In the genomic region with DNA sequence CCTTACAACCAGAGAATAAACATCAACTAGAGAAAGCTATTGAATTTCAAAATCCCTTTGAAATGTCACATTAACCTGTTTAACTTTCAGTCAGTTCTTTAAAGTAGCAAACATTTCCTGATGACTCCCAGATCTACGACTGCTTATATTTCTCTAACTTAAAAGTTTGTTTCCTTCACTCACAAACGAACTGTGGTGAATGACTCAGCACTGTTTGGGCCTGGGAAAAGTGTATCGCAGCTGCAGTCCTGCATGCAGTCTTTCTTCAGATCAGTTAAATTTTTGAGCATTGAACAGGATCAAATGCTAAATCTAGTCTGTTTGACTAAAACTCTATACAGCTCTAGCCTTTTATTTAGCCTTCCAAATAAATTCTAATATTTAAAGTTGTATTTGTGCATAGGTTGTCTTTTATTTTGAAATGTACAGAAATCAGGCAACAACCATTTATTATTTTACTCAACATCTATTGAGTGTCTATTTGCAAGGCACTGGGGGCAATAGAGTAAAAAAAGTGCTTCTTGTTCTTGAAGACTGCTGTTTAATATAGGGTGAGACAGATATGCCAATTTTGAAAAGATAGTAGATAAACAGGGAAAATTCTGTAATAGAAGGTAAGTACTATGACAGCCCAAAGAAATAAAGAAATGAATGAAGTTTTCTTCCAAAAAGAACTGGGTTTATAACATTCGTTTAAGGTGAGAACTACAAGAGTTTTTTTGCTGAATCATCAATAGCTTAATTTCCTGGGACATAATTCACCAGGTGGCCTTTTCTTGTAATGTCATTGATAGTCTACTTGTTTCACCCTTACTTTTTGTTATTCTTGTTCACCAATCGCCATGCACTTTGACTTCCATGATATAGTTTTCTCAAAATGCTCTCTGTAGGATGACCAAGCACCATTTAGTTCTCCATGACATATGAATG, we compare ENCODE assay signal across 1 cellular context.
A peak's percentile ranks its signal among the peaks of the same experiment; 100 is the strongest.
TF ChIP-seq lines count a peak whose summit lies in the region.

No MANE protein-coding gene starts in this region.

TF ChIP-seq in K562, 482 proteins besides CTCF, POLR2A, EP300 and RAD21 (continued from another document and continues in another):
- TF ChIP-seq, protein P1, sequence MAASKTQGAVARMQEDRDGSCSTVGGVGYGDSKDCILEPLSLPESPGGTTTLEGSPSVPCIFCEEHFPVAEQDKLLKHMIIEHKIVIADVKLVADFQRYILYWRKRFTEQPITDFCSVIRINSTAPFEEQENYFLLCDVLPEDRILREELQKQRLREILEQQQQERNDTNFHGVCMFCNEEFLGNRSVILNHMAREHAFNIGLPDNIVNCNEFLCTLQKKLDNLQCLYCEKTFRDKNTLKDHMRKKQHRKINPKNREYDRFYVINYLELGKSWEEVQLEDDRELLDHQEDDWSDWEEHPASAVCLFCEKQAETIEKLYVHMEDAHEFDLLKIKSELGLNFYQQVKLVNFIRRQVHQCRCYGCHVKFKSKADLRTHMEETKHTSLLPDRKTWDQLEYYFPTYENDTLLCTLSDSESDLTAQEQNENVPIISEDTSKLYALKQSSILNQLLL (CRISPR knock-in tag; IDR thresholded peaks at IDR 0.05; ENCODE audit: borderline replicate concordance): no peak
- TF ChIP-seq JUND (IDR thresholded peaks at IDR 0.05; ENCODE audit: borderline replicate concordance, low read depth, low read length) (peak; percentile 42; the same call in 1 of the 2 replicates), JUND (tag; IDR thresholded peaks at IDR 0.05; ENCODE audit: borderline replicate concordance, low read depth, low read length) (peak; percentile 46; the same call in 1 of the 3 replicates), GABPB2 (CRISPR knock-in tag; conservative IDR thresholded peaks at IDR 0.05) (no peak), L3MBTL2 (IDR thresholded peaks at IDR 0.05) (no peak), TFAM (CRISPR knock-in tag; conservative IDR thresholded peaks at IDR 0.05) (no peak), CHD4 (IDR thresholded peaks at IDR 0.05; ENCODE audit: insufficient read depth, insufficient replicate concordance, low read depth, low read length, poor library complexity, severe bottlenecking) (no peak), PRPF4 (IDR thresholded peaks at IDR 0.05; ENCODE audit: insufficient read depth, low read depth, low read length, poor library complexity, severe bottlenecking) (no peak), ARHGAP35 (IDR thresholded peaks at IDR 0.05; ENCODE audit: partially characterized antibody) (no peak), DEAF1 (CRISPR knock-in tag; IDR thresholded peaks at IDR 0.05) (no peak), RFX5 (IDR thresholded peaks at IDR 0.05; ENCODE audit: low read depth, low read length) (no peak), EGR1 (conservative IDR thresholded peaks at IDR 0.05) (no peak), NFYB (IDR thresholded peaks at IDR 0.05; ENCODE audit: extremely low read depth, insufficient read length) (no peak), ZSCAN29 (IDR thresholded peaks at IDR 0.05) (no peak), ZNF668 (CRISPR knock-in tag; IDR thresholded peaks at IDR 0.05) (no peak), TFE3 (CRISPR knock-in tag; IDR thresholded peaks at IDR 0.05) (no peak), PHB (CRISPR knock-in tag; IDR thresholded peaks at IDR 0.05) (no peak), BRD4 (IDR thresholded peaks at IDR 0.05) (no peak), TAF9B (IDR thresholded peaks at IDR 0.05; ENCODE audit: partially characterized antibody) (peak; percentile 39), KHSRP (IDR thresholded peaks at IDR 0.05) (no peak), TEAD4 (IDR thresholded peaks at IDR 0.05; ENCODE audit: low read length) (peak; percentile 19; the same call in 1 of the 2 replicates), TEAD4 (CRISPR knock-in tag; IDR thresholded peaks at IDR 0.05; ENCODE audit: borderline replicate concordance) (no peak), CBFB (CRISPR knock-in tag; IDR thresholded peaks at IDR 0.05) (no peak), ZBTB11 (CRISPR knock-in tag; IDR thresholded peaks at IDR 0.05) (no peak), ZBTB7A (IDR thresholded peaks at IDR 0.05; ENCODE audit: borderline replicate concordance, control insufficient read depth, low read depth, low read length) (no peak), RFX1 (IDR thresholded peaks at IDR 0.05) (no peak), ZNF830 (CRISPR knock-in tag; IDR thresholded peaks at IDR 0.05) (no peak), NCOA4 (IDR thresholded peaks at IDR 0.05; ENCODE audit: partially characterized antibody) (no peak), SNIP1 (IDR thresholded peaks at IDR 0.05; ENCODE audit: low read depth) (no peak), NFE2 (IDR thresholded peaks at IDR 0.05; ENCODE audit: low read depth) (peak; percentile 98), CHD1 (IDR thresholded peaks at IDR 0.05; ENCODE audit: low read length) (no peak), NFIX (CRISPR knock-in tag; IDR thresholded peaks at IDR 0.05; ENCODE audit: low read depth) (no peak), ZNF347 (CRISPR knock-in tag; IDR thresholded peaks at IDR 0.05; ENCODE audit: low read depth) (no peak), NCOA6 (IDR thresholded peaks at IDR 0.05) (no peak), ETV5 (CRISPR knock-in tag; IDR thresholded peaks at IDR 0.05; ENCODE audit: low read depth) (no peak), SMARCE1 (IDR thresholded peaks at IDR 0.05) (peak; percentile 27; the same call in 1 of the 2 replicates)
- TF ChIP-seq, protein P2, sequence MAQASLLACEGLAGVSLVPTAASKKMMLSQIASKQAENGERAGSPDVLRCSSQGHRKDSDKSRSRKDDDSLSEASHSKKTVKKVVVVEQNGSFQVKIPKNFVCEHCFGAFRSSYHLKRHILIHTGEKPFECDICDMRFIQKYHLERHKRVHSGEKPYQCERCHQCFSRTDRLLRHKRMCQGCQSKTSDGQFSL (CRISPR knock-in tag; IDR thresholded peaks at IDR 0.05): no peak
- TF ChIP-seq, protein P2 (tag; IDR thresholded peaks at IDR 0.05): no peak
- TF ChIP-seq, protein P3, sequence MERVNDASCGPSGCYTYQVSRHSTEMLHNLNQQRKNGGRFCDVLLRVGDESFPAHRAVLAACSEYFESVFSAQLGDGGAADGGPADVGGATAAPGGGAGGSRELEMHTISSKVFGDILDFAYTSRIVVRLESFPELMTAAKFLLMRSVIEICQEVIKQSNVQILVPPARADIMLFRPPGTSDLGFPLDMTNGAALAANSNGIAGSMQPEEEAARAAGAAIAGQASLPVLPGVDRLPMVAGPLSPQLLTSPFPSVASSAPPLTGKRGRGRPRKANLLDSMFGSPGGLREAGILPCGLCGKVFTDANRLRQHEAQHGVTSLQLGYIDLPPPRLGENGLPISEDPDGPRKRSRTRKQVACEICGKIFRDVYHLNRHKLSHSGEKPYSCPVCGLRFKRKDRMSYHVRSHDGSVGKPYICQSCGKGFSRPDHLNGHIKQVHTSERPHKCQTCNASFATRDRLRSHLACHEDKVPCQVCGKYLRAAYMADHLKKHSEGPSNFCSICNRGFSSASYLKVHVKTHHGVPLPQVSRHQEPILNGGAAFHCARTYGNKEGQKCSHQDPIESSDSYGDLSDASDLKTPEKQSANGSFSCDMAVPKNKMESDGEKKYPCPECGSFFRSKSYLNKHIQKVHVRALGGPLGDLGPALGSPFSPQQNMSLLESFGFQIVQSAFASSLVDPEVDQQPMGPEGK (CRISPR knock-in tag; IDR thresholded peaks at IDR 0.05; ENCODE audit: borderline replicate concordance): no peak
- TF ChIP-seq, protein P4, sequence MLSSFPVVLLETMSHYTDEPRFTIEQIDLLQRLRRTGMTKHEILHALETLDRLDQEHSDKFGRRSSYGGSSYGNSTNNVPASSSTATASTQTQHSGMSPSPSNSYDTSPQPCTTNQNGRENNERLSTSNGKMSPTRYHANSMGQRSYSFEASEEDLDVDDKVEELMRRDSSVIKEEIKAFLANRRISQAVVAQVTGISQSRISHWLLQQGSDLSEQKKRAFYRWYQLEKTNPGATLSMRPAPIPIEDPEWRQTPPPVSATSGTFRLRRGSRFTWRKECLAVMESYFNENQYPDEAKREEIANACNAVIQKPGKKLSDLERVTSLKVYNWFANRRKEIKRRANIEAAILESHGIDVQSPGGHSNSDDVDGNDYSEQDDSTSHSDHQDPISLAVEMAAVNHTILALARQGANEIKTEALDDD (IDR thresholded peaks at IDR 0.05): no peak
- TF ChIP-seq, protein P5, sequence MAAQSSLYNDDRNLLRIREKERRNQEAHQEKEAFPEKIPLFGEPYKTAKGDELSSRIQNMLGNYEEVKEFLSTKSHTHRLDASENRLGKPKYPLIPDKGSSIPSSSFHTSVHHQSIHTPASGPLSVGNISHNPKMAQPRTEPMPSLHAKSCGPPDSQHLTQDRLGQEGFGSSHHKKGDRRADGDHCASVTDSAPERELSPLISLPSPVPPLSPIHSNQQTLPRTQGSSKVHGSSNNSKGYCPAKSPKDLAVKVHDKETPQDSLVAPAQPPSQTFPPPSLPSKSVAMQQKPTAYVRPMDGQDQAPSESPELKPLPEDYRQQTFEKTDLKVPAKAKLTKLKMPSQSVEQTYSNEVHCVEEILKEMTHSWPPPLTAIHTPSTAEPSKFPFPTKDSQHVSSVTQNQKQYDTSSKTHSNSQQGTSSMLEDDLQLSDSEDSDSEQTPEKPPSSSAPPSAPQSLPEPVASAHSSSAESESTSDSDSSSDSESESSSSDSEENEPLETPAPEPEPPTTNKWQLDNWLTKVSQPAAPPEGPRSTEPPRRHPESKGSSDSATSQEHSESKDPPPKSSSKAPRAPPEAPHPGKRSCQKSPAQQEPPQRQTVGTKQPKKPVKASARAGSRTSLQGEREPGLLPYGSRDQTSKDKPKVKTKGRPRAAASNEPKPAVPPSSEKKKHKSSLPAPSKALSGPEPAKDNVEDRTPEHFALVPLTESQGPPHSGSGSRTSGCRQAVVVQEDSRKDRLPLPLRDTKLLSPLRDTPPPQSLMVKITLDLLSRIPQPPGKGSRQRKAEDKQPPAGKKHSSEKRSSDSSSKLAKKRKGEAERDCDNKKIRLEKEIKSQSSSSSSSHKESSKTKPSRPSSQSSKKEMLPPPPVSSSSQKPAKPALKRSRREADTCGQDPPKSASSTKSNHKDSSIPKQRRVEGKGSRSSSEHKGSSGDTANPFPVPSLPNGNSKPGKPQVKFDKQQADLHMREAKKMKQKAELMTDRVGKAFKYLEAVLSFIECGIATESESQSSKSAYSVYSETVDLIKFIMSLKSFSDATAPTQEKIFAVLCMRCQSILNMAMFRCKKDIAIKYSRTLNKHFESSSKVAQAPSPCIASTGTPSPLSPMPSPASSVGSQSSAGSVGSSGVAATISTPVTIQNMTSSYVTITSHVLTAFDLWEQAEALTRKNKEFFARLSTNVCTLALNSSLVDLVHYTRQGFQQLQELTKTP (IDR thresholded peaks at IDR 0.05; ENCODE audit: low read depth in 1 of 2, partially characterized antibody in 2 of 2): no peak
- TF ChIP-seq, protein P6, sequence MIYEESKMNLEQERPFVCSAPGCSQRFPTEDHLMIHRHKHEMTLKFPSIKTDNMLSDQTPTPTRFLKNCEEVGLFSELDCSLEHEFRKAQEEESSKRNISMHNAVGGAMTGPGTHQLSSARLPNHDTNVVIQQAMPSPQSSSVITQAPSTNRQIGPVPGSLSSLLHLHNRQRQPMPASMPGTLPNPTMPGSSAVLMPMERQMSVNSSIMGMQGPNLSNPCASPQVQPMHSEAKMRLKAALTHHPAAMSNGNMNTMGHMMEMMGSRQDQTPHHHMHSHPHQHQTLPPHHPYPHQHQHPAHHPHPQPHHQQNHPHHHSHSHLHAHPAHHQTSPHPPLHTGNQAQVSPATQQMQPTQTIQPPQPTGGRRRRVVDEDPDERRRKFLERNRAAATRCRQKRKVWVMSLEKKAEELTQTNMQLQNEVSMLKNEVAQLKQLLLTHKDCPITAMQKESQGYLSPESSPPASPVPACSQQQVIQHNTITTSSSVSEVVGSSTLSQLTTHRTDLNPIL (CRISPR knock-in tag; IDR thresholded peaks at IDR 0.05): no peak
